In genomic region chr12:41769810-41770209, GRCh38 we compare ENCODE assay signal across 17 cellular contexts.
DNase-seq lines count a peak whose midpoint lies in the region; ATAC-seq and TF ChIP-seq lines count a peak whose summit lies in the region.
"Had no signal": no experiment of that assay in that cellular context is flagged by ENCODE, and none has a peak within 500 bp of the region (broad histone marks: within the 10 kb centered on the region; RNA-seq: fewer than 3 reads in every experiment).

No MANE protein-coding gene starts in this region.

- no peaks in the 10 kb centered on the region for H3K4me1 Mint-ChIP-seq in MCF 10A (ENCODE audit: insufficient read depth, unreplicated experiment)
- H3K4me1 Mint-ChIP-seq: activated B cell treated with CpG ODN at 0.5 μM for 24 hours, IgD-negative memory B cell had no signal

- no peaks in the 10 kb centered on the region for H4K20me1 ChIP-seq in mammary epithelial cell (ENCODE audit: insufficient read depth, low read length)

- H3K4me3 ChIP-seq in mammary epithelial cell (replicated peaks in 1 of 3; ENCODE audit: insufficient read depth in 1 of 3, low read depth in 2 of 3, low read length in 3 of 3), result no peak overlapping the region
- H3K4me3 ChIP-seq: heart right ventricle had no signal

- peaks cover 12% of the 10 kb centered on the region for H3K27me3 Mint-ChIP-seq in MCF 10A (ENCODE audit: insufficient read depth, unreplicated experiment)
- H3K27me3 Mint-ChIP-seq: activated B cell treated with CpG ODN at 0.5 μM for 24 hours, IgD-negative memory B cell had no signal

- in situ Hi-C loops in mammary epithelial cell (cut with MboI; ENCODE audit: low sequenced_read_pairs in 2 of 2), result no loop called here

- H3K36me3 ChIP-seq in mammary epithelial cell (ENCODE audit: insufficient read depth, low read length), result no peaks in the 10 kb centered on the region
- H3K36me3 ChIP-seq: brain microvascular endothelial cell, heart right ventricle, neutrophil had no signal

- dilution Hi-C loops in mammary epithelial cell (cut with HindIII; ENCODE audit: low sequenced_read_pairs), result no loop called here

- no peak overlapping the region for H3K4me3 Mint-ChIP-seq in MCF 10A (ENCODE audit: unreplicated experiment)
- H3K4me3 Mint-ChIP-seq: activated B cell treated with CpG ODN at 0.5 μM for 24 hours, IgD-negative memory B cell had no signal

- no peak overlapping the region for H3K9ac ChIP-seq in mammary epithelial cell (ENCODE audit: insufficient read depth, low read length)
- H3K9ac ChIP-seq: SK-N-SH had no signal

- no peaks in the 10 kb centered on the region for H3K27me3 ChIP-seq in mammary epithelial cell (ENCODE audit: insufficient read depth, low read length)
- H3K27me3 ChIP-seq: brain microvascular endothelial cell, heart right ventricle, neutrophil had no signal

- H3K9me3 ChIP-seq in mammary epithelial cell (replicated peaks; ENCODE audit: insufficient read depth, low read length), result no peaks in the 10 kb centered on the region
- H3K9me3 ChIP-seq: heart right ventricle, neutrophil, SK-N-SH had no signal

- WGBS in mammary epithelial cell (ENCODE audit: low coverage, missing lambda C conversion rate), result 33% methylated on average over 1 of the region's 1 CpG

- CTCF ChIA-PET in mammary epithelial cell (lab: Charles Lee; ENCODE audit: low non-redundant PET), result no interaction called here
- CTCF ChIA-PET in MCF 10A (lab: Yijun Ruan, JAX), result no interaction called here

- intact Hi-C loops in mammary epithelial cell (cut with micrococcal nuclease) (no loop called here), MCF 10A (cut with micrococcal nuclease) (no loop called here), left cardiac atrium (cut with DNase I) (loop anchor here in 1 of 2 donors (2.0 kb wide), 1 partner anchor 37 kb away; no protein-coding TSS in a partner anchor)

- TF ChIP-seq CTCF in mammary epithelial cell (conservative IDR thresholded peaks at IDR 0.05 in 1 of 2, IDR thresholded peaks at IDR 0.05 in 1 of 2; ENCODE audit: extremely low read depth in 1 of 2, insufficient read depth in 1 of 2, low read depth in 1 of 2, low read length in 2 of 2) (no peak), MCF 10A (IDR thresholded peaks at IDR 0.05; ENCODE audit: unreplicated experiment) (no peak)

- peak; percentile 13 for DNase-seq in mammary epithelial cell
- DNase-seq in MCF 10A (ENCODE audit: unreplicated experiment), result no peak
- no peak for DNase-seq in left cardiac atrium
- DNase-seq in effector CD8-positive, alpha-beta T cell (lab: John Stamatoyannopoulos, UW), result no peak
- no peak for DNase-seq in NCI-H69 (lab: John Stamatoyannopoulos, UW)
- DNase-seq in cerebellar nuclear complex (lab: John Stamatoyannopoulos, UW), result no peak
- DNase-seq: activated B cell treated with CpG ODN at 0.5 μM for 24 hours, brain microvascular endothelial cell, heart right ventricle, NCI-H1694 treated with DMSO at 0.1 percent for 48 hours, SK-N-SH, trophoblast cell had no signal

- POLR2A ChIA-PET in MCF 10A (lab: Yijun Ruan, JAX), result no interaction called here

- no peak overlapping the region for H3K27ac Mint-ChIP-seq in MCF 10A (ENCODE audit: low read depth, unreplicated experiment)
- H3K27ac Mint-ChIP-seq: activated B cell treated with CpG ODN at 0.5 μM for 24 hours, IgD-negative memory B cell had no signal

- H3K9me3 Mint-ChIP-seq in MCF 10A (ENCODE audit: unreplicated experiment), result no peaks in the 10 kb centered on the region
- H3K9me3 Mint-ChIP-seq: activated B cell treated with CpG ODN at 0.5 μM for 24 hours had no signal

- BruUV-seq in mammary epithelial cell (replicated peaks; lab: Mats Ljungman, UMichigan) (no TSS peak), MCF 10A (replicated peaks; lab: Mats Ljungman, UMichigan) (no TSS peak)

- H3K4me2 ChIP-seq in mammary epithelial cell (ENCODE audit: insufficient read depth, low read depth, low read length), result no peak overlapping the region
- H3K4me2 ChIP-seq: SK-N-SH had no signal

- H3K36me3 Mint-ChIP-seq in MCF 10A (ENCODE audit: insufficient read depth, unreplicated experiment), result no peaks in the 10 kb centered on the region
- H3K36me3 Mint-ChIP-seq: IgD-negative memory B cell had no signal

- H3K27ac ChIP-seq in mammary epithelial cell (ENCODE audit: insufficient read depth, low read depth, low read length), result no peak overlapping the region
- H3K27ac ChIP-seq: brain microvascular endothelial cell, heart right ventricle, neutrophil had no signal

- H2AFZ ChIP-seq in mammary epithelial cell (ENCODE audit: low read depth, low read length), result no peak overlapping the region

- peak; percentile 74 for ATAC-seq in HG02678 (IDR thresholded peaks at IDR 0.05; ENCODE audit: unreplicated experiment)
- ATAC-seq in HG03432 (IDR thresholded peaks at IDR 0.05; ENCODE audit: unreplicated experiment), result peak; percentile 92
- ATAC-seq in left cardiac atrium, result no peak
- ATAC-seq: HCT116, heart right ventricle had no signal

- H3K79me2 ChIP-seq in mammary epithelial cell (ENCODE audit: insufficient read depth, low read length), result no peaks in the 10 kb centered on the region

- no peaks in the 10 kb centered on the region for H3K4me1 ChIP-seq in mammary epithelial cell (ENCODE audit: insufficient read depth, low read length)
- H3K4me1 ChIP-seq: heart right ventricle had no signal

Comparison
In these comparisons a context has a peak if more than half of its experiments do, and no peak if none do; other contexts are left out.
1. ATAC-seq: peak in HG02678 (single experiment) and HG03432 (single experiment); none in left cardiac atrium (0 of 2).